ENCODE assay signal across 7 cellular contexts in the genomic region with DNA sequence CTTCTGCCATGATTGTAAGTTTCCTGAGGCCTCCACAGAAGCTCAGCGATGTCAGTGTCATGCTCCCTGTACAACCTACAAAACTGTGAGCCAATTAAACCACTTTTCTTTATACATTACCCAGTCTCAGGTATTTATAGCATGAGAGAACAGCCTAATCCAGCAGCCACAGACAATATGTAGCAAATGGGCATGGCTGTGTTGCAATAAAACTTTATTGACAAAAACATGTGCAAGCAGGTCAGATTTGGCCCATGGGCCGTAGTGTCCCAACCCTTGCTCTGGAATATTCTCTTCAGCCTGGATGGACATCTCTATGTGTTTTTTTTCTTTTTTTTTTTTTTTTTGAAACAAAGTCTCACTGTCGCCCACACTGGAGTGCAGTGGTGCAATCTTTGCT.
"Had no signal": no experiment of that assay in that cellular context is flagged by ENCODE, and none has a peak within 500 bp of the region (broad histone marks: within the 10 kb centered on the region; RNA-seq: fewer than 3 reads in every experiment).

No MANE protein-coding gene starts in this region.

- H2AFZ ChIP-seq: GM23338 had no signal

- DNase-seq: H9, HCEC 1CT, KG1 had no signal

- H3K4me3 ChIP-seq: GM23338 had no signal

- ATAC-seq: GM23338 had no signal

- H3K4me2 ChIP-seq: GM23338 had no signal

- FAIRE-seq: H1, H54, HTR-8/SVneo had no signal
